In genomic region chr6:61555993-61556392, GRCh38 we compare ENCODE assay signal across 28 cellular contexts.
"Had no signal": no experiment of that assay in that cellular context is flagged by ENCODE, and none has a peak within 500 bp of the region (broad histone marks: within the 10 kb centered on the region; RNA-seq: fewer than 3 reads in every experiment).

No MANE protein-coding gene starts in this region.

- ATAC-seq: activated T-cell treated with anti-CD3 and anti-CD28 coated beads, Interleukin-2, amount 50 U/mL, for 4 hours; activated T-helper 17 cell treated with anti-CD3 and anti-CD28 coated beads, Interleukin-2, amount 50 U/mL, for 72 hours; esophagus mucosa; T-helper 17 cell; WTC11 had no signal

- H3K27ac ChIP-seq: brain microvascular endothelial cell, coronary artery, dorsolateral prefrontal cortex, VCaP had no signal

- H3K36me3 ChIP-seq: brain microvascular endothelial cell had no signal

- FAIRE-seq: astrocyte, bronchial epithelial cell, frontal cortex had no signal

- DNase-seq: activated CD4-positive, alpha-beta memory T cell treated with anti-CD3 and anti-CD28 coated beads, Interleukin-2, amount 10 ng/mL, durations not matched to agents 7 days and 5 days; activated CD4-positive, alpha-beta T cell treated with anti-CD3 and anti-CD28 coated beads for 1 hour; activated CD4-positive, alpha-beta T cell treated with anti-CD3 and anti-CD28 coated beads for 4 hours; activated CD4-positive, alpha-beta T cell treated with anti-CD3 and anti-CD28 coated beads, Interleukin-2, amount 10 ng/mL, durations not matched to agents 7 days and 5 days; activated CD4-positive, alpha-beta T cell treated with anti-CD3 and anti-CD28 coated beads, Interleukin-2, amount 50 U/mL, for 4 hours; activated CD8-positive, alpha-beta memory T cell treated with anti-CD3 and anti-CD28 coated beads for 24 hours; activated effector memory CD4-positive, alpha-beta T cell treated with Interleukin-2 at 50 U/mL for 16 hours; activated gamma-delta T cell treated with Interleukin-2 at 50 U/mL for 16 hours; activated naive CD4-positive, alpha-beta T cell treated with anti-CD3 and anti-CD28 coated beads, Interleukin-2, amount 50 U/mL, for 16 hours; activated naive CD4-positive, alpha-beta T cell treated with Interleukin-2 at 50 U/mL for 16 hours; activated T-cell treated with anti-CD3 and anti-CD28 coated beads, Interleukin-2, amount 50 U/mL, for 4 hours; amniotic stem cell; anterior cingulate cortex; brain microvascular endothelial cell; effector memory CD4-positive, alpha-beta T cell; endodermal cell; foreskin fibroblast; T-helper 17 cell; T1000 had no signal

- H3K4me3 ChIP-seq: coronary artery, dorsolateral prefrontal cortex had no signal

- H3K27me3 ChIP-seq: brain microvascular endothelial cell, dorsolateral prefrontal cortex had no signal
